ENCODE assay signal across 18 cellular contexts in the genomic region with DNA sequence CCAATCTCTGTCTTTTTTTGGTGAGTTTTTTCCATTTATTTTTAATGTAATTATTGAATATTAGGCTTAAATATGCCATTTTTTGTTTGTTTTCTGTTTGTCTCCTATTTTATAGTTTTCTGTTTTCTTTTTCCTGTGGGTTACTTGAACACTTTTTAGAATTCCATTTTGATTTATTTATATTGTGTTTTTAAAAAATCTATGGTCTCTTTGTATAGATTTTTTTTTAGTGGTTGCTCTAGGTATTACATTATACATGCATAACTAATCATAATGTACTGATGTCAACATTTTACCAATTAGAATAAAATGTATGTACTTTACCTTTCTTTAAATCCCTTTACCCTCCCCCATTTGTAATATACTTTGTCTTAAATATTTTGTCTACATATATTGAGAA. TPM values are rescaled to one million over a fixed set of nuclear protein-coding genes. Genes with fewer than 3 reads are reported as not detected.
A peak's percentile ranks its signal among the peaks of the same experiment; 100 is the strongest.
DNase-seq lines count a peak whose midpoint lies in the region; ATAC-seq and TF ChIP-seq lines count a peak whose summit lies in the region.
"Had no signal": no experiment of that assay in that cellular context is flagged by ENCODE, and none has a peak within 500 bp of the region (broad histone marks: within the 10 kb centered on the region; RNA-seq: fewer than 3 reads in every experiment).

No MANE protein-coding gene starts in this region.

- peaks cover 67 to 83% (median 68%) of the 10 kb centered on the region in 4 donors for H3K4me1 Mint-ChIP-seq in CD4-positive, CD25-positive, alpha-beta regulatory T cell
- H3K4me1 Mint-ChIP-seq in naive thymus-derived CD4-positive, alpha-beta T cell, result peaks cover 38 to 89% (median 87%) of the 10 kb centered on the region in 7 donors

- H3K4me3 ChIP-seq in CD4-positive, CD25-positive, alpha-beta regulatory T cell (ENCODE audit: low read depth, low read length), result no peak overlapping the region
- H3K4me3 ChIP-seq in DND-41 (ENCODE audit: low read depth in 1 of 2, low read length in 2 of 2), result no peak overlapping the region
- H3K4me3 ChIP-seq in adrenal gland, result no peak overlapping the region
- no peak overlapping the region for H3K4me3 ChIP-seq in naive thymus-derived CD4-positive, alpha-beta T cell (ENCODE audit: low read length)
- H3K4me3 ChIP-seq: coronary artery, GM12878, K562, left ventricle myocardium inferior had no signal

- peak overlapping the region in 2 of 4 donors; percentile 26 to 37 for H3K4me3 Mint-ChIP-seq in CD4-positive, CD25-positive, alpha-beta regulatory T cell
- H3K4me3 Mint-ChIP-seq in naive thymus-derived CD4-positive, alpha-beta T cell, result peak overlapping the region in 2 of 10 donors; percentile 12 to 16
- H3K4me3 Mint-ChIP-seq: B cell had no signal

- TF ChIP-seq CTCF in DND-41 (IDR thresholded peaks at IDR 0.05; ENCODE audit: borderline replicate concordance, extremely low read depth, low read length, poor library complexity, severe bottlenecking) (peak; percentile 3), adrenal gland (IDR thresholded peaks at IDR 0.05) (peak in 4 of 6 experiments; percentile 13 to 36 (median 25))

- H3K4me1 ChIP-seq in CD4-positive, CD25-positive, alpha-beta regulatory T cell (ENCODE audit: control insufficient read depth, insufficient read depth, low read length, poor library complexity, severe bottlenecking), result peaks cover 24% of the 10 kb centered on the region
- H3K4me1 ChIP-seq in DND-41 (ENCODE audit: insufficient read depth, low read length) (no peaks in the 10 kb centered on the region), adrenal gland (replicated peaks in 1 of 2) (peaks cover 10 to 31% of the 10 kb centered on the region in 2 donors)
- peaks cover 0 to 13% of the 10 kb centered on the region in 2 donors for H3K4me1 ChIP-seq in naive thymus-derived CD4-positive, alpha-beta T cell (ENCODE audit: control insufficient read depth in 2 of 2, insufficient read depth in 2 of 2, low read length in 2 of 2)
- H3K4me1 ChIP-seq: left ventricle myocardium inferior had no signal

- no peaks in the 10 kb centered on the region for H3K27me3 Mint-ChIP-seq in CD4-positive, CD25-positive, alpha-beta regulatory T cell
- H3K27me3 Mint-ChIP-seq in naive thymus-derived CD4-positive, alpha-beta T cell, result no peaks in the 10 kb centered on the region
- H3K27me3 Mint-ChIP-seq: B cell had no signal

- peaks cover 65% of the 10 kb centered on the region for H3K36me3 Mint-ChIP-seq in CD4-positive, CD25-positive, alpha-beta regulatory T cell
- peaks cover 47 to 76% (median 68%) of the 10 kb centered on the region in 5 donors for H3K36me3 Mint-ChIP-seq in naive thymus-derived CD4-positive, alpha-beta T cell

- peak overlapping the region in 2 of 3 donors; percentile 40 to 77 for H3K27ac Mint-ChIP-seq in CD4-positive, CD25-positive, alpha-beta regulatory T cell
- H3K27ac Mint-ChIP-seq in naive thymus-derived CD4-positive, alpha-beta T cell, result peak overlapping the region in 6 of 9 donors; percentile 57 to 83 (median 78)
- H3K27ac Mint-ChIP-seq: B cell had no signal

- H3K36me3 ChIP-seq in CD4-positive, CD25-positive, alpha-beta regulatory T cell (ENCODE audit: control insufficient read depth, insufficient read depth, low read length), result peaks cover 64% of the 10 kb centered on the region
- H3K36me3 ChIP-seq in DND-41 (ENCODE audit: insufficient read depth, low read length) (peaks cover 89% of the 10 kb centered on the region), adrenal gland (replicated peaks in 1 of 2) (no peaks in the 10 kb centered on the region)
- peaks cover 9 to 26% (median 11%) of the 10 kb centered on the region in 3 experiments for H3K36me3 ChIP-seq in naive thymus-derived CD4-positive, alpha-beta T cell (ENCODE audit: control insufficient read depth in 2 of 3, insufficient read depth in 3 of 3, low read length in 3 of 3)

- no peak overlapping the region for H3K9ac ChIP-seq in DND-41 (ENCODE audit: low read depth, low read length)

- H3K79me2 ChIP-seq in DND-41 (ENCODE audit: insufficient read depth, low read length), result peaks cover 56% of the 10 kb centered on the region

- POLR2A ChIA-PET in naive thymus-derived CD4-positive, alpha-beta T cell (lab: Charles Lee), result no interaction called here

- TF ChIP-seq POLR2A in adrenal gland (IDR thresholded peaks at IDR 0.05), result no peak

- CTCF ChIA-PET in naive thymus-derived CD4-positive, alpha-beta T cell (lab: Charles Lee), result interaction anchor here (0.6 kb wide), 1 partner anchor 92 kb away, joined by 3 read pairs; no protein-coding TSS in a partner anchor

- H3K9me3 Mint-ChIP-seq in CD4-positive, CD25-positive, alpha-beta regulatory T cell, result peaks cover 0 to 17% (median 9%) of the 10 kb centered on the region in 7 donors
- H3K9me3 Mint-ChIP-seq in naive thymus-derived CD4-positive, alpha-beta T cell, result peaks cover 3 to 48% (median 32%) of the 10 kb centered on the region in 11 donors

- no peak overlapping the region for H3K4me2 ChIP-seq in DND-41 (ENCODE audit: insufficient read depth, low read length)

- ATAC-seq in CD4-positive, CD25-positive, alpha-beta regulatory T cell (ENCODE audit: low read depth in 2 of 2), result no peak
- ATAC-seq in DND-41 (ENCODE audit: insufficient read depth, low read depth), result no peak
- no peak for ATAC-seq in naive thymus-derived CD4-positive, alpha-beta T cell
- no peak for ATAC-seq in HG02759 (IDR thresholded peaks at IDR 0.05; ENCODE audit: unreplicated experiment)
- ATAC-seq: GM12878, K562 had no signal

- peaks cover 8 to 26% of the 10 kb centered on the region in 2 experiments for H3K9me3 ChIP-seq in CD4-positive, CD25-positive, alpha-beta regulatory T cell (ENCODE audit: control insufficient read depth in 2 of 2, low read length in 2 of 2)
- H3K9me3 ChIP-seq in DND-41 (ENCODE audit: insufficient read depth, low read length, severe bottlenecking) (peaks cover 23% of the 10 kb centered on the region), adrenal gland (replicated peaks in 1 of 3) (peaks cover 0 to 13% (median 0%) of the 10 kb centered on the region in 3 donors)
- peaks cover 0 to 5% (median 4%) of the 10 kb centered on the region in 3 experiments for H3K9me3 ChIP-seq in naive thymus-derived CD4-positive, alpha-beta T cell (ENCODE audit: control insufficient read depth in 2 of 3, low read length in 3 of 3)

- H2AFZ ChIP-seq in DND-41 (ENCODE audit: low read depth, low read length), result no peak overlapping the region

- DNase-seq in CD4-positive, CD25-positive, alpha-beta regulatory T cell, result no peak
- DNase-seq in DND-41 (no peak), adrenal gland (no peak), occipital lobe (lab: John Stamatoyannopoulos, UW) (no peak), glomerular visceral epithelial cell (ENCODE audit: extremely low spot score) (no peak), medulla oblongata (ENCODE audit: extremely low spot score) (no peak)
- DNase-seq in naive thymus-derived CD4-positive, alpha-beta T cell, result no peak
- DNase-seq: GDM1, HCEC 1CT, left ventricle myocardium inferior, NCI-H2029, NCI-H446 treated with DMSO at 0.1 percent for 48 hours, posterior cingulate gyrus had no signal

- peak overlapping the region; percentile 57 for H3K27ac ChIP-seq in CD4-positive, CD25-positive, alpha-beta regulatory T cell (ENCODE audit: insufficient read depth, low read length, poor library complexity, severe bottlenecking)
- no peak overlapping the region for H3K27ac ChIP-seq in DND-41 (ENCODE audit: low read length)
- no peak overlapping the region for H3K27ac ChIP-seq in adrenal gland
- no peak overlapping the region for H3K27ac ChIP-seq in naive thymus-derived CD4-positive, alpha-beta T cell (ENCODE audit: low read depth, low read length)
- H3K27ac ChIP-seq: coronary artery, left ventricle myocardium inferior had no signal

- H4K20me1 ChIP-seq in DND-41 (ENCODE audit: insufficient read depth, low read length), result no peaks in the 10 kb centered on the region

- H3K27me3 ChIP-seq in CD4-positive, CD25-positive, alpha-beta regulatory T cell (ENCODE audit: control insufficient read depth, insufficient read depth, low read length), result no peaks in the 10 kb centered on the region
- H3K27me3 ChIP-seq in DND-41 (ENCODE audit: insufficient read depth, low read length, poor library complexity) (no peaks in the 10 kb centered on the region), adrenal gland (no peaks in the 10 kb centered on the region)
- H3K27me3 ChIP-seq in naive thymus-derived CD4-positive, alpha-beta T cell (ENCODE audit: control insufficient read depth in 2 of 2, insufficient read depth in 2 of 2, low read length in 2 of 2), result no peaks in the 10 kb centered on the region

- intact Hi-C loops in adrenal gland (cut with DNase I), result no loop called here
- intact Hi-C loops in naive thymus-derived CD4-positive, alpha-beta T cell (cut with micrococcal nuclease), result no loop called here

RNA-seq across cellular contexts. Expression of a gene that starts 56.2 kb away (rescaled TPM):
- 93.5 TPM for total RNA-seq in CD4-positive, CD25-positive, alpha-beta regulatory T cell
- 10 to 100 TPM; 46.5 to 72.5 (median 56.6) TPM for polyA plus RNA-seq in CD4-positive, CD25-positive, alpha-beta regulatory T cell
- 10 to 100 TPM in 6 of 8 donors, 1 to 10 TPM in 2; 8.8 to 52.5 (median 13.8) TPM for total RNA-seq in adrenal gland
- polyA plus RNA-seq in adrenal gland, result 1 to 10 TPM; 5.7 to 7.3 (median 6.3) TPM
- 100 to 1,000 TPM in 2 of 5 experiments, 10 to 100 TPM in 3; 51.9 to 120 (median 96.3) TPM for total RNA-seq in naive thymus-derived CD4-positive, alpha-beta T cell
- polyA plus RNA-seq in naive thymus-derived CD4-positive, alpha-beta T cell, result 10 to 100 TPM; 51.0 to 59.8 TPM
- 39.3 TPM for total RNA-seq in occipital lobe
